Comparison of ENCODE assay signal across 23 cellular contexts in the genomic region with DNA sequence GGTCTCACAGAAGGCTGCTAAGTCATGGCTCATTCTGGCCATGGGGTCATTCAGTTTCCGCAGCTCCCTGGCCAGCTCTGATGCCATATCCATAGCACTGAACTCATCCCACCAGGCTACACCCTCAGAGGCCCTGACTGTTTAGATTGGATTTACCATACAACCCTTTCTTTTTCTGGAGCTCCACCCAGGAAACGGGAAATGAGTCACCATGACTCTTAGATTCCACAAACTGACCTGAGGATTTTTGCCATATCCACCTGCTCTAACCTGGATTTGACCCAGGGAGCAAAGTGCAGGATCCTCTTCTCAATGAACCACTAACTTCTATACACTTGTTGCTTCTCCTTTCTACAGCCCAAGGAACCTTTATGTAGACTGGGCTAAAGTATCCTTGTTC. TPM values are rescaled to one million over a fixed set of nuclear protein-coding genes. Genes with fewer than 3 reads are reported as not detected.
A peak's percentile ranks its signal among the peaks of the same experiment; 100 is the strongest.
DNase-seq lines count a peak whose midpoint lies in the region; ATAC-seq, FAIRE-seq and TF ChIP-seq lines count a peak whose summit lies in the region.
"Had no signal": no experiment of that assay in that cellular context is flagged by ENCODE, and none has a peak within 500 bp of the region (broad histone marks: within the 10 kb centered on the region; RNA-seq: fewer than 3 reads in every experiment).

No MANE protein-coding gene starts in this region.

- no peaks in the 10 kb centered on the region for H4K20me1 ChIP-seq in K562 (replicated peaks; ENCODE audit: control insufficient read depth, insufficient read depth, low read length)

- no peak for FAIRE-seq in K562 (lab: Jason Lieb, UNC)
- FAIRE-seq: D721Med had no signal

- H3K4me1 ChIP-seq in K562 (replicated peaks in 1 of 2; ENCODE audit: control insufficient read depth in 2 of 2, insufficient read depth in 2 of 2, low read length in 2 of 2), result 0 out of 5 replicates have a peak, but pooled peaks cover 0 to 4% of the 10 kb centered on the region in 2 experiments
- H3K4me1 ChIP-seq: prostate gland, upper lobe of left lung had no signal

- intact Hi-C loops in K562 (cut with micrococcal nuclease), result no loop called here

- no TSS peak for BruUV-seq in K562 (replicated peaks; lab: Mats Ljungman, UMichigan)

- CTCF ChIA-PET in K562 (lab: Yijun Ruan, JAX; ENCODE audit: low intra/inter-chr PET ratio), result no interaction called here

- in situ Hi-C loops in K562 (cut with MboI), result no loop called here

- H3K27ac ChIP-seq in K562 (ENCODE audit: extremely low read depth, low read depth, low read length), result no peak overlapping the region
- H3K27ac ChIP-seq: prostate gland, upper lobe of left lung had no signal

- no peak overlapping the region for H3K4me3 ChIP-seq in MG63
- H3K4me3 ChIP-seq in K562, result no peak overlapping the region
- H3K4me3 ChIP-seq: esophagus squamous epithelium, prostate gland, skin epidermis, upper lobe of left lung had no signal

- no peak for TF ChIP-seq RAD21 in K562 (CRISPR knock-in tag; conservative IDR thresholded peaks at IDR 0.05 in 1 of 2, IDR thresholded peaks at IDR 0.05 in 1 of 2)

- H3K79me2 ChIP-seq in K562 (ENCODE audit: control insufficient read depth, insufficient read depth, low read length), result no peaks in the 10 kb centered on the region

- TF ChIP-seq POLR2A in K562 (conservative IDR thresholded peaks at IDR 0.05), result no peak

- H3K27me3 ChIP-seq in MG63 (no peaks in the 10 kb centered on the region), K562 (ENCODE audit: control insufficient read depth in 2 of 2, insufficient read depth in 2 of 2, low read length in 2 of 2) (peaks cover 0 to 13% of the 10 kb centered on the region in 2 experiments; a peak in 2 of 5 replicates)
- H3K27me3 ChIP-seq: upper lobe of left lung had no signal

- no peak overlapping the region for H3K9ac ChIP-seq in K562 (ENCODE audit: insufficient read depth in 1 of 2, low read depth in 2 of 2, low read length in 2 of 2)

- 6% methylated on average over 2 of the region's 2 CpGs for WGBS in K562 (ENCODE audit: insufficient coverage, low coverage, missing lambda C conversion rate)

- no peaks in the 10 kb centered on the region for H3K9me1 ChIP-seq in K562 (ENCODE audit: control insufficient read depth, insufficient read depth, low read length)

- no peak for TF ChIP-seq EP300 in K562 (IDR thresholded peaks at IDR 0.05; ENCODE audit: low read length)

- DNase-seq in ELR (ENCODE audit: low read depth) (peak; percentile 81), MG63 (peak; percentile 25), K562 (ENCODE audit: extremely low read depth in 1 of 4, low spot score in 3 of 4) (no peak), renal cortical epithelial cell (ENCODE audit: low read depth) (peak; percentile 34)
- no peak for DNase-seq in central memory CD4-positive, alpha-beta T cell
- DNase-seq: activated gamma-delta T cell treated with Interleukin-2 at 50 U/mL for 16 hours; amniotic stem cell; caudate nucleus; esophagus squamous epithelium; IMR-90; midbrain; NCI-H187 treated with DMSO at 0.1 percent for 48 hours; stimulated activated CD4-positive, alpha-beta T cell treated with anti-CD3 and anti-CD28 coated beads, Interleukin-2, amount 100 ng/mL, for 48 hours; stimulated activated naive CD8-positive, alpha-beta T cell treated with anti-CD3 and anti-CD28 coated beads, Interleukin-15, amount 100 ng/mL, for 72 hours; upper lobe of left lung had no signal

- H3K36me3 ChIP-seq in MG63 (no peaks in the 10 kb centered on the region), K562 (ENCODE audit: control insufficient read depth, insufficient read depth, low read length) (no peaks in the 10 kb centered on the region)
- H3K36me3 ChIP-seq: esophagus squamous epithelium, prostate gland, upper lobe of left lung had no signal

- POLR2A ChIA-PET in K562 (lab: Yijun Ruan, JAX), result no interaction called here

- TF ChIP-seq CTCF in K562 (IDR thresholded peaks at IDR 0.05 in 2 of 3, conservative IDR thresholded peaks at IDR 0.05 in 1 of 3; ENCODE audit: insufficient read depth in 2 of 3, low read depth in 1 of 3, low read length in 3 of 3), result no peak

- ATAC-seq in K562 (no peak; the same call in 1 of the 3 replicates), GM18870 (IDR thresholded peaks at IDR 0.05; ENCODE audit: unreplicated experiment) (no peak), HG03521 (IDR thresholded peaks at IDR 0.05; ENCODE audit: unreplicated experiment) (no peak)
- ATAC-seq: left lobe of liver; Right ventricle myocardium inferior; stimulated activated naive CD8-positive, alpha-beta T cell treated with anti-CD3 and anti-CD28 coated beads, Interleukin-15, amount 100 ng/mL, for 72 hours had no signal

- H3K4me2 ChIP-seq in K562 (ENCODE audit: insufficient read depth, low read length), result no peak overlapping the region

- H3K9me3 ChIP-seq in MG63 (no peaks in the 10 kb centered on the region), K562 (replicated peaks; ENCODE audit: control insufficient read depth, insufficient read depth, low read depth, low read length) (no peaks in the 10 kb centered on the region)
- H3K9me3 ChIP-seq: esophagus squamous epithelium, prostate gland, upper lobe of left lung had no signal

- no peak overlapping the region for H2AFZ ChIP-seq in K562 (ENCODE audit: low read depth, low read length)

TF ChIP-seq in K562, 482 proteins besides CTCF, POLR2A, EP300 and RAD21 (continues in another document):
- no peak for TF ChIP-seq RUNX1 (IDR thresholded peaks at IDR 0.05; ENCODE audit: low read depth)
- peak; percentile 33; the same call in 1 of the 2 replicates for TF ChIP-seq JUND (IDR thresholded peaks at IDR 0.05; ENCODE audit: borderline replicate concordance, low read depth, low read length)
- peak; percentile 44; the same call in 1 of the 3 replicates for TF ChIP-seq JUND (tag; IDR thresholded peaks at IDR 0.05; ENCODE audit: borderline replicate concordance, low read depth, low read length)
- TF ChIP-seq NFE2 (IDR thresholded peaks at IDR 0.05; ENCODE audit: low read depth), result peak; percentile 1; the same call in 1 of the 2 replicates
- TF ChIP-seq FOSL1 (tag; conservative IDR thresholded peaks at IDR 0.05), result peak; percentile 87
- TF ChIP-seq ATF3 (IDR thresholded peaks at IDR 0.05), result peak; percentile 35; the same call in 1 of the 2 replicates
- no peak for TF ChIP-seq ATF3 (CRISPR knock-in tag; conservative IDR thresholded peaks at IDR 0.05)
- TF ChIP-seq SIN3A (IDR thresholded peaks at IDR 0.05; ENCODE audit: borderline replicate concordance in 2 of 2, control insufficient read depth in 1 of 2, low read depth in 2 of 2, low read length in 2 of 2), result no peak
- TF ChIP-seq ZNF431 (CRISPR knock-in tag; IDR thresholded peaks at IDR 0.05), result no peak

RNA-seq across cellular contexts. Expression of gene CALB2, which starts 20.3 kb away (rescaled TPM):
- total RNA-seq in MG63 (2014; rRNA removed; shearing (Covaris generic); ENCODE audit: low replicate concordance), result 4.1 TPM in 1 of 2 replicates, not detected in the other
- not detected in 2 replicates for total RNA-seq in K562 (2011; cell fraction: chromatin; rRNA removed; ENCODE audit: low replicate concordance)
- total RNA-seq in K562 (2011; cell fraction: nucleolus; rRNA removed), result not detected in 2 replicates
- not detected in 2 replicates for total RNA-seq in K562 (2011; cell fraction: nucleoplasm; rRNA removed)
- total RNA-seq in K562 (2014; rRNA removed) (not detected in 2 replicates), K562 (2014; rRNA removed; fragmentation: Illumina TruSeq; extraction: Trizol) (not detected in 2 replicates), K562 (2015; rRNA removed; fragmentation: Illumina TruSeq; extraction: Trizol) (not detected in 2 replicates), K562 (2021) (0.20 TPM in 1 of 2 replicates, not detected in the other), renal cortical epithelial cell (not detected in 2 replicates)
- polyA plus RNA-seq in K562 (2011; rRNA removed) (not detected in 2 replicates), K562 (2014; fragmentation: Illumina TruSeq; extraction: Trizol) (not detected in 2 replicates), K562 (2014; fragmentation: Nextera tagmentation; extraction: Ambion mirVana) (not detected), K562 (2014; rRNA removed) (not detected in 2 replicates)
- not detected in 2 replicates for polyA plus RNA-seq in K562 (2011; cell fraction: cytosol; rRNA removed)
- not detected in 2 replicates for polyA plus RNA-seq in K562 (2011; cell fraction: nucleus; rRNA removed)
- polyA plus RNA-seq in K562 (2012), result 0.18 TPM in 1 of 2 replicates, not detected in the other
- polyA minus RNA-seq in K562 (2011; rRNA and poly(A)+ RNA removed), result not detected in 2 replicates
- not detected in 2 replicates for polyA minus RNA-seq in K562 (2011; cell fraction: cytosol; rRNA and poly(A)+ RNA removed)
- not detected in 2 replicates for polyA minus RNA-seq in K562 (2011; cell fraction: nucleus; rRNA and poly(A)+ RNA removed)
- total RNA-seq: left lobe of liver, neural crest cell had no signal

RNA-seq across cellular contexts. Expression of gene CMTR2, which starts 49.0 kb away (rescaled TPM):
- 12.6 and 18.0 TPM in 2 replicates for total RNA-seq in MG63 (2014; rRNA removed; shearing (Covaris generic); ENCODE audit: low replicate concordance)
- total RNA-seq in K562 (2011; cell fraction: chromatin; rRNA removed; ENCODE audit: low replicate concordance), result 10.0 and 40.3 TPM in 2 replicates
- total RNA-seq in K562 (2011; cell fraction: nucleolus; rRNA removed), result 8.5 and 10.3 TPM in 2 replicates
- total RNA-seq in K562 (2011; cell fraction: nucleoplasm; rRNA removed), result 20.2 and 27.1 TPM in 2 replicates
- total RNA-seq in K562 (2014; rRNA removed) (14.7 and 15.6 TPM in 2 replicates), K562 (2014; rRNA removed; fragmentation: Illumina TruSeq; extraction: Trizol) (18.2 and 20.2 TPM in 2 replicates), K562 (2015; rRNA removed; fragmentation: Illumina TruSeq; extraction: Trizol) (18.1 and 20.2 TPM in 2 replicates), K562 (2021) (11.2 and 12.9 TPM in 2 replicates), renal cortical epithelial cell (35.5 and 53.3 TPM in 2 replicates)
- polyA plus RNA-seq in K562 (2011; rRNA removed) (18.0 and 24.8 TPM in 2 replicates), K562 (2014; fragmentation: Illumina TruSeq; extraction: Trizol) (12.7 and 13.4 TPM in 2 replicates), K562 (2014; fragmentation: Nextera tagmentation; extraction: Ambion mirVana) (1 to 10 TPM; 4.6 to 6.7 TPM), K562 (2014; rRNA removed) (10.1 and 11.3 TPM in 2 replicates)
- 5.2 and 11.9 TPM in 2 replicates for polyA plus RNA-seq in K562 (2011; cell fraction: cytosol; rRNA removed)
- polyA plus RNA-seq in K562 (2011; cell fraction: nucleus; rRNA removed), result 15.9 and 20.2 TPM in 2 replicates
- 8.5 and 11.0 TPM in 2 replicates for polyA plus RNA-seq in K562 (2012)
- 25.9 and 26.4 TPM in 2 replicates for polyA minus RNA-seq in K562 (2011; rRNA and poly(A)+ RNA removed)
- 7.1 and 8.5 TPM in 2 replicates for polyA minus RNA-seq in K562 (2011; cell fraction: cytosol; rRNA and poly(A)+ RNA removed)
- polyA minus RNA-seq in K562 (2011; cell fraction: nucleus; rRNA and poly(A)+ RNA removed), result 12.5 and 22.3 TPM in 2 replicates

Comparison
In these comparisons a context has a peak if more than half of its experiments do, and no peak if none do; other contexts are left out.
1. DNase-seq: peak in ELR (single experiment), MG63 (single experiment) and renal cortical epithelial cell (single experiment); none in K562 (0 of 4) and central memory CD4-positive, alpha-beta T cell (single experiment).